8 cellular contexts compared by ENCODE assay signal in the genomic region with DNA sequence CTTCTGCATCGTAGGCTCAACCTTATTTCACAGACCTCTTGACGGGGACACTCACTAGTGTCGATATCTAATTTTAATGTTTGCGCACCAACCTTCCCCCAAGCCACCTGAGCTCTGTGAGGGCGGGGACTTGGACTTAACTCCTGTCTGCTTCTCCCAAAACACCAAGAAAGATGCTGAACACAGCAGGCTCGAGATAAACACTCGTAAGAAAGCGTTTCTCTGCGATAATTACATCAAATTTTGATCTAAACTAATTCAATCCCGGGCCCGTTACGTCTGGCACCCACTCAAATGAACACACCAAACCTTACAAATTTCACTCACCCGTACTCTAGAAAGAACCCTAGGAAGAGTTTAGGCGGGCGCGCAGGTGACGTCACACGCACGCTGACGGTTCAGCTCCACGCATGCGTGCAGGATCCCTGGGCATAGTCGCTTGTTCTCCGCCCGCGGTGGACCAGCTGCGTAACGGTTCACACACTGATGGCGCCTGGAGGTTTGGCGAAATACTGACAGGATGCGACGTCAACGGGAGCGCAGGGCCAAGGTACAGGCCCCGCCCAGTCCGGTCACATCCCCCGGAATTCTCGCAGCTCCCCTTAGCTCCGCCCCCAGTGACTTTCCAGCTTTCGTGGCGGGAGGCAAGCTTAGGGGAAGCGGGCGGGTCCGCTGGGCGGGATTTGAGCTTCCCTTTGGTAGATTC. TPM values are rescaled to one million over a fixed set of nuclear protein-coding genes. Genes with fewer than 3 reads are reported as not detected.
DNase-seq lines count a peak whose midpoint lies in the region; ATAC-seq and TF ChIP-seq lines count a peak whose summit lies in the region.

Gene POT1 (minus strand): TSS at position 359 of the 706 bp plus-strand sequence. CDS start 32,652 bp downstream, outside the sequence.

- TF ChIP-seq CTCF in fibroblast of pulmonary artery (IDR thresholded peaks at IDR 0.05; ENCODE audit: low read length, missing control alignments) = no peak

- peak; percentile 100 for ATAC-seq in natural killer cell treated with Interleukin-12 subunit alpha and Interleukin-12 subunit beta and Interleukin-15 and Interleukin-18, amount 100 ng/mL, for 72 hours
- peak; percentile 100 for ATAC-seq in stimulated activated naive CD8-positive, alpha-beta T cell treated with anti-CD3 and anti-CD28 coated beads, Interleukin-15, Interleukin-2, amounts not matched to agents 100 U/mL and 50 U/mL, for 24 hours

- DNase-seq in ELF-1 (ENCODE audit: low read depth, low spot score) = peak; percentile 99
- peak; percentile 80 for DNase-seq in H7
- peak; percentile 99 for DNase-seq in M059J (ENCODE audit: low read depth)
- DNase-seq in SHP77 (lab: John Stamatoyannopoulos, UW) = peak; percentile 98 to 99
- DNase-seq in activated effector memory CD4-positive, alpha-beta T cell treated with Interleukin-2 at 50 U/mL for 16 hours = peak; percentile 93
- peak; percentile 100 for DNase-seq in fibroblast of pulmonary artery (ENCODE audit: low read depth)
- DNase-seq in natural killer cell treated with Interleukin-12 subunit alpha and Interleukin-12 subunit beta and Interleukin-15 and Interleukin-18, amount 100 ng/mL, for 72 hours (ENCODE audit: low spot score) = peak; percentile 98
- peak; percentile 95 for DNase-seq in stimulated activated naive CD8-positive, alpha-beta T cell treated with anti-CD3 and anti-CD28 coated beads, Interleukin-15, Interleukin-2, amounts not matched to agents 100 U/mL and 50 U/mL, for 24 hours

- no peaks in the 10 kb centered on the region for H3K27me3 Mint-ChIP-seq in natural killer cell treated with Interleukin-12 subunit alpha and Interleukin-12 subunit beta and Interleukin-15 and Interleukin-18, amount 100 ng/mL, for 72 hours

- H3K4me1 Mint-ChIP-seq in natural killer cell treated with Interleukin-12 subunit alpha and Interleukin-12 subunit beta and Interleukin-15 and Interleukin-18, amount 100 ng/mL, for 72 hours (ENCODE audit: low read depth in 2 of 2) = peaks cover 25 to 32% of the 10 kb centered on the region in 2 donors

- peak within 1 kb of the TSS; percentile 97 for H3K4me3 Mint-ChIP-seq in natural killer cell treated with Interleukin-12 subunit alpha and Interleukin-12 subunit beta and Interleukin-15 and Interleukin-18, amount 100 ng/mL, for 72 hours

- H3K36me3 ChIP-seq in H7 (replicated peaks; ENCODE audit: control insufficient read depth, insufficient read depth, low read length) = peaks cover 3% of the 10 kb centered on the region

- peak within 1 kb of the TSS; percentile 90 to 97 for H3K27ac Mint-ChIP-seq in natural killer cell treated with Interleukin-12 subunit alpha and Interleukin-12 subunit beta and Interleukin-15 and Interleukin-18, amount 100 ng/mL, for 72 hours

- no peaks in the 10 kb centered on the region for H3K27me3 ChIP-seq in H7 (ENCODE audit: control insufficient read depth, insufficient read depth, low read length)

- H3K4me3 ChIP-seq in H7 (ENCODE audit: insufficient read depth, low read depth, low read length) = peak within 1 kb of the TSS; percentile 68
- peak within 1 kb of the TSS; percentile 71 for H3K4me3 ChIP-seq in fibroblast of pulmonary artery (replicated peaks; ENCODE audit: low read depth, low read length)

- no peaks in the 10 kb centered on the region for H3K9me3 Mint-ChIP-seq in natural killer cell treated with Interleukin-12 subunit alpha and Interleukin-12 subunit beta and Interleukin-15 and Interleukin-18, amount 100 ng/mL, for 72 hours

- peaks cover 10% of the 10 kb centered on the region for H3K36me3 Mint-ChIP-seq in natural killer cell treated with Interleukin-12 subunit alpha and Interleukin-12 subunit beta and Interleukin-15 and Interleukin-18, amount 100 ng/mL, for 72 hours

RNA-seq across cellular contexts. Expression of gene POT1, which starts in this region (rescaled TPM):
- 36.2 and 58.3 TPM in 2 replicates for total RNA-seq in H7 (2014; rRNA removed; shearing (Covaris generic))
- total RNA-seq in M059J (2014; rRNA removed; shearing (Covaris generic)) = 28.7 and 37.6 TPM in 2 replicates
- 10 to 100 TPM; 27.3 to 27.8 TPM for total RNA-seq in natural killer cell treated with Interleukin-12 subunit alpha and Interleukin-12 subunit beta and Interleukin-15 and Interleukin-18, amount 100 ng/mL, for 72 hours

Comparison
In these comparisons a context has a peak if more than half of its experiments do, and no peak if none do; other contexts are left out.
1. Peak in every context shown above with its lines: DNase-seq, ATAC-seq and H3K4me3 ChIP-seq.